ENCODE assay signal across 18 cellular contexts in the genomic region with DNA sequence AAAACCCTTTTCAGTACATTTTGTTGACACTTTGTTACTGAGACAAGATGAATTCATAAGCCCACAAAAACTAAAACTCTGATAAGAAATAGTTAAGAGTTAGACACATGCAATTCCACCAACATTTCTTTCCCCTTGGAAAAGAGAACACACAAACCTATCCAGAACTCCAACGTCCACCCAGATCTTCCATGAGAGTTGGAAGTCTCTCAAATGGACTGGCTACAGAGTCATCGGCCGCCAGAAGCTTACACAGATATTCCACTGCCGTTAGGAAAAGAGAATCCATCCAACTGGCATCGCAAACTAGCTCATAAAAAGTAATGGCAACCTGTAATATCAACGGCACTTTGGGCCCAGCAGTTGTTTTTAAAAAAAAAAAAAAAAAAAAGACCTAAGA.
DNase-seq lines count a peak whose midpoint lies in the region; ATAC-seq, FAIRE-seq and TF ChIP-seq lines count a peak whose summit lies in the region.
"Had no signal": no experiment of that assay in that cellular context is flagged by ENCODE, and none has a peak within 500 bp of the region (broad histone marks: within the 10 kb centered on the region; RNA-seq: fewer than 3 reads in every experiment).

No MANE protein-coding gene starts in this region.

- no peaks in the 10 kb centered on the region for H3K4me1 Mint-ChIP-seq in astrocyte (ENCODE audit: low read depth, unreplicated experiment)
- H3K4me1 Mint-ChIP-seq: CD14-positive monocyte, GM23338 had no signal

- no peak overlapping the region for H3K4me3 Mint-ChIP-seq in astrocyte (ENCODE audit: unreplicated experiment)
- H3K4me3 Mint-ChIP-seq: CD14-positive monocyte; CD4-positive, alpha-beta memory T cell; GM23338 had no signal

- no peaks in the 10 kb centered on the region for H3K4me1 ChIP-seq in right atrium auricular region
- no peaks in the 10 kb centered on the region for H3K4me1 ChIP-seq in astrocyte (ENCODE audit: insufficient read depth, low read length)
- H3K4me1 ChIP-seq: BLaER1 had no signal

- DNase-seq in Right ventricle myocardium inferior (ENCODE audit: missing footprints) (no peak), right atrium auricular region (ENCODE audit: low spot score) (no peak), astrocyte (ENCODE audit: low read depth) (no peak), left cardiac atrium (no peak), NCI-H82 treated with DMSO at 0.1 percent for 48 hours (lab: John Stamatoyannopoulos, UW; ENCODE audit: unreplicated experiment) (no peak)
- DNase-seq in activated CD8-positive, alpha-beta memory T cell treated with anti-CD3 and anti-CD28 coated beads, Interleukin-2, amount 50 U/mL, for 48 hours: no peak
- DNase-seq: CD4-positive, alpha-beta memory T cell; DMS79 treated with DMSO at 0.1 percent for 48 hours; GF-D8; HCEC 1CT had no signal

- peak; percentile 60 for ATAC-seq in Right ventricle myocardium inferior
- ATAC-seq in left cardiac atrium: peak; percentile 23 to 35
- no peak for ATAC-seq in HG03025 (IDR thresholded peaks at IDR 0.05; ENCODE audit: low FRiP score, unreplicated experiment)
- ATAC-seq: GM23338, HepG2 had no signal

- H3K9me3 Mint-ChIP-seq in astrocyte (ENCODE audit: unreplicated experiment): no peaks in the 10 kb centered on the region
- H3K9me3 Mint-ChIP-seq: GM23338 had no signal

- no peak overlapping the region for H3K4me2 ChIP-seq in astrocyte (ENCODE audit: low read length)
- H3K4me2 ChIP-seq: BLaER1, GM23338 had no signal

- intact Hi-C loops in Right ventricle myocardium inferior (cut with DNase I) (no loop called here), left cardiac atrium (cut with DNase I) (no loop called here)

- no peaks in the 10 kb centered on the region for H3K9me3 ChIP-seq in right atrium auricular region
- no peaks in the 10 kb centered on the region for H3K9me3 ChIP-seq in astrocyte (ENCODE audit: insufficient read depth, low read depth, low read length)
- H3K9me3 ChIP-seq: BLaER1 had no signal

- H4K20me1 ChIP-seq in astrocyte (ENCODE audit: insufficient read depth, low read length): no peaks in the 10 kb centered on the region
- H4K20me1 ChIP-seq: BLaER1 had no signal

- H3K27ac ChIP-seq in right atrium auricular region (no peak overlapping the region), astrocyte (ENCODE audit: low read depth, low read length) (no peak overlapping the region)
- H3K27ac ChIP-seq: 22Rv1, BLaER1 had no signal

- H3K36me3 ChIP-seq in right atrium auricular region (no peaks in the 10 kb centered on the region), astrocyte (ENCODE audit: insufficient read depth, low read length) (no peaks in the 10 kb centered on the region)

- peaks cover 2% of the 10 kb centered on the region for H3K36me3 Mint-ChIP-seq in astrocyte (ENCODE audit: low read depth, unreplicated experiment)

- peak; percentile 43 for FAIRE-seq in astrocyte (lab: Jason Lieb, UNC)
- FAIRE-seq: H54, HepG2 had no signal

- TF ChIP-seq CTCF in right atrium auricular region (IDR thresholded peaks at IDR 0.05) (no peak), astrocyte (IDR thresholded peaks at IDR 0.05; ENCODE audit: insufficient read depth, low read depth, low read length) (no peak)

- H3K27me3 Mint-ChIP-seq in astrocyte (ENCODE audit: low read depth, unreplicated experiment): no peaks in the 10 kb centered on the region
- H3K27me3 Mint-ChIP-seq: CD4-positive, alpha-beta memory T cell; IgD-negative memory B cell had no signal

- no peak overlapping the region for H3K27ac Mint-ChIP-seq in astrocyte (ENCODE audit: unreplicated experiment)
- H3K27ac Mint-ChIP-seq: CD14-positive monocyte, GM23338 had no signal

- H3K27me3 ChIP-seq in right atrium auricular region (no peaks in the 10 kb centered on the region), astrocyte (ENCODE audit: insufficient read depth, low read length) (no peaks in the 10 kb centered on the region)
- H3K27me3 ChIP-seq: BLaER1 had no signal

- no peak overlapping the region for H2AFZ ChIP-seq in astrocyte (ENCODE audit: low read depth, low read length)
- H2AFZ ChIP-seq: GM23338 had no signal

- H3K4me3 ChIP-seq in right atrium auricular region (no peak overlapping the region), astrocyte (ENCODE audit: insufficient read depth, low read depth, low read length) (no peak overlapping the region)
- H3K4me3 ChIP-seq: BLaER1, GM23338 had no signal

- H3K79me2 ChIP-seq in astrocyte (ENCODE audit: insufficient read depth, low read length): no peaks in the 10 kb centered on the region

- no peak overlapping the region for H3K9ac ChIP-seq in astrocyte (ENCODE audit: low read length)
- H3K9ac ChIP-seq: BLaER1 had no signal
